Comparison of ENCODE assay signal across 8 cellular contexts in genomic region chr4:128287159-128287870, GRCh38. TPM values are rescaled to one million over a fixed set of nuclear protein-coding genes. Genes with fewer than 3 reads are reported as not detected.
A peak's percentile ranks its signal among the peaks of the same experiment; 100 is the strongest.
DNase-seq lines count a peak whose midpoint lies in the region; ATAC-seq, FAIRE-seq and TF ChIP-seq lines count a peak whose summit lies in the region.

A gene with protein sequence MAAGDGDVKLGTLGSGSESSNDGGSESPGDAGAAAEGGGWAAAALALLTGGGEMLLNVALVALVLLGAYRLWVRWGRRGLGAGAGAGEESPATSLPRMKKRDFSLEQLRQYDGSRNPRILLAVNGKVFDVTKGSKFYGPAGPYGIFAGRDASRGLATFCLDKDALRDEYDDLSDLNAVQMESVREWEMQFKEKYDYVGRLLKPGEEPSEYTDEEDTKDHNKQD (minus strand): TSS chr4:128287813. CDS start chr4:128287790, 23 bp downstream.

- ATAC-seq in HG02571 (IDR thresholded peaks at IDR 0.05; ENCODE audit: unreplicated experiment), result peak; percentile 12
- no peak for ATAC-seq in GM21367 (IDR thresholded peaks at IDR 0.05; ENCODE audit: unreplicated experiment)

- H3K4me2 ChIP-seq in OCI-LY3 (ENCODE audit: low read length), result peak within 1 kb of the TSS; percentile 98
- peak within 1 kb of the TSS; percentile 99 for H3K4me2 ChIP-seq in keratinocyte (ENCODE audit: control insufficient read depth, extremely low read depth, insufficient read depth, low read depth, low read length)

- dilution Hi-C loops in keratinocyte (cut with MboI; ENCODE audit: extremely low pct_ligation_motif_present, low sequenced_read_pairs), result no loop called here

- no peak for FAIRE-seq in keratinocyte (lab: Jason Lieb, UNC)

- H3K9me3 Mint-ChIP-seq in MCF 10A (ENCODE audit: unreplicated experiment), result peaks cover 7% of the 10 kb centered on the region

- no peaks in the 10 kb centered on the region for H3K9me1 ChIP-seq in keratinocyte (ENCODE audit: control insufficient read depth, extremely low read depth, insufficient read depth, low read length)

- peaks cover 62% of the 10 kb centered on the region for H3K79me2 ChIP-seq in OCI-LY3 (ENCODE audit: low read length)
- peaks cover 49% of the 10 kb centered on the region for H3K79me2 ChIP-seq in keratinocyte (ENCODE audit: control insufficient read depth, insufficient read depth, low read length)

- H3K4me1 ChIP-seq in OCI-LY3 (ENCODE audit: low read length), result peaks cover 15% of the 10 kb centered on the region
- H3K4me1 ChIP-seq in keratinocyte (ENCODE audit: control insufficient read depth, extremely low read depth, insufficient read depth, low read length), result peaks cover 23% of the 10 kb centered on the region

- peak within 1 kb of the TSS; percentile 91 for H3K9ac ChIP-seq in OCI-LY3 (ENCODE audit: low read length)
- peak within 1 kb of the TSS; percentile 97 for H3K9ac ChIP-seq in keratinocyte (ENCODE audit: control insufficient read depth, extremely low read depth, insufficient read depth, low read length)

- H3K27me3 Mint-ChIP-seq in MCF 10A (ENCODE audit: insufficient read depth, unreplicated experiment), result no peaks in the 10 kb centered on the region

- H3K36me3 ChIP-seq in OCI-LY3 (replicated peaks; ENCODE audit: low read depth, low read length), result peaks cover 20% of the 10 kb centered on the region
- no peaks in the 10 kb centered on the region for H3K36me3 ChIP-seq in keratinocyte (ENCODE audit: control insufficient read depth in 2 of 2, extremely low read depth in 1 of 2, insufficient read depth in 2 of 2, low read length in 2 of 2)

- TF ChIP-seq CTCF in OCI-LY3 (IDR thresholded peaks at IDR 0.05; ENCODE audit: low read depth, low read length) (no peak), MCF 10A (IDR thresholded peaks at IDR 0.05; ENCODE audit: unreplicated experiment) (no peak), keratinocyte (optimal IDR thresholded peaks at IDR 0.05 in 1 of 3, IDR thresholded peaks at IDR 0.05 in 1 of 3, conservative IDR thresholded peaks at IDR 0.05 in 1 of 3; ENCODE audit: extremely low read depth in 1 of 3, insufficient read depth in 2 of 3, low read length in 3 of 3) (no peak)

- H2AFZ ChIP-seq in OCI-LY3 (ENCODE audit: low read depth, low read length) (peak within 1 kb of the TSS; percentile 86), keratinocyte (ENCODE audit: control insufficient read depth, low read length) (peak within 1 kb of the TSS; percentile 88)

- H3K27ac ChIP-seq in OCI-LY3 (ENCODE audit: low read length) (peak within 1 kb of the TSS; percentile 82), keratinocyte (ENCODE audit: control insufficient read depth, insufficient read depth, low read length) (peak within 1 kb of the TSS; percentile 98)

- POLR2A ChIA-PET in MCF 10A (lab: Yijun Ruan, JAX), result interaction anchor here (0.6 to 6.0 kb wide), 26 partner anchors 10 to 1891 kb away, joined by 3 to 115 read pairs (median 6); no protein-coding TSS in a partner anchor

- DNase-seq in NCI-H748 (lab: John Stamatoyannopoulos, UW; ENCODE audit: unreplicated experiment) (peak; percentile 69), NCI-H748 treated with DMSO at 0.1 percent for 48 hours (lab: John Stamatoyannopoulos, UW) (no peak), MCF 10A (ENCODE audit: unreplicated experiment) (no peak), keratinocyte (ENCODE audit: low read depth, low spot score) (no peak)
- DNase-seq in stimulated activated CD4-positive, alpha-beta T cell treated with anti-CD3 and anti-CD28 coated beads, Interleukin-4, amount 100 ng/mL, for 1 hour, result peak; percentile 33

- BruUV-seq in MCF 10A (replicated peaks; lab: Mats Ljungman, UMichigan), result no TSS peak

- peak within 1 kb of the TSS; percentile 87 for H3K4me3 ChIP-seq in OCI-LY3 (ENCODE audit: low read length)
- H3K4me3 ChIP-seq in keratinocyte (ENCODE audit: control insufficient read depth in 2 of 3, extremely low read depth in 1 of 3, insufficient read depth in 2 of 3, low read depth in 1 of 3, low read length in 3 of 3), result peak within 1 kb of the TSS; percentile 93 to 99 (median 94)

- H3K27ac Mint-ChIP-seq in MCF 10A (ENCODE audit: low read depth, unreplicated experiment), result peak within 1 kb of the TSS; percentile 83

- intact Hi-C loops in MCF 10A (cut with micrococcal nuclease), result loop anchor here (1.0 to 10.0 kb wide), 7 partner anchors 47 to 525 kb away; partner anchors contain the start of gene LARP1B

- H3K36me3 Mint-ChIP-seq in MCF 10A (ENCODE audit: insufficient read depth, unreplicated experiment), result peaks cover 10% of the 10 kb centered on the region

- H3K4me1 Mint-ChIP-seq in MCF 10A (ENCODE audit: insufficient read depth, unreplicated experiment), result peaks cover 24% of the 10 kb centered on the region

- H3K4me3 Mint-ChIP-seq in MCF 10A (ENCODE audit: unreplicated experiment), result peak within 1 kb of the TSS; percentile 77

- H3K9me3 ChIP-seq in OCI-LY3 (ENCODE audit: insufficient read depth, low read length) (no peaks in the 10 kb centered on the region), keratinocyte (ENCODE audit: control insufficient read depth, low read depth, low read length) (no peaks in the 10 kb centered on the region)

- peaks cover 26% of the 10 kb centered on the region for H4K20me1 ChIP-seq in OCI-LY3 (ENCODE audit: insufficient read depth, low read length)
- no peaks in the 10 kb centered on the region for H4K20me1 ChIP-seq in keratinocyte (ENCODE audit: control insufficient read depth, extremely low read depth, insufficient read depth, low read length)

- CTCF ChIA-PET in MCF 10A (lab: Yijun Ruan, JAX), result interaction anchor here (0.6 to 2.2 kb wide), 5 partner anchors 95 to 287 kb away, joined by 3 to 7 read pairs (median 4); no protein-coding TSS in a partner anchor

- no peaks in the 10 kb centered on the region for H3K27me3 ChIP-seq in OCI-LY3 (ENCODE audit: low read depth, low read length)
- no peaks in the 10 kb centered on the region for H3K27me3 ChIP-seq in keratinocyte (ENCODE audit: control insufficient read depth, extremely low read depth, insufficient read depth, low read length)

RNA-seq across cellular contexts. Expression of the gene that starts here (rescaled TPM):
- total RNA-seq in MCF 10A (2022), result 54.3 and 68.5 TPM in 2 replicates
- polyA plus RNA-seq in keratinocyte, result 14.6 to 26.7 TPM (median 20.0 TPM) in 3 replicates
- polyA plus RNA-seq in keratinocyte (2011; ENCODE audit: low read depth), result 67.5 TPM
- polyA plus RNA-seq in keratinocyte (2011; cell fraction: cytosol; rRNA removed), result 13.3 and 27.2 TPM in 2 replicates
- 35.7 and 49.7 TPM in 2 replicates for polyA plus RNA-seq in keratinocyte (2011; cell fraction: nucleus; rRNA removed)
- 64.0 and 95.7 TPM in 2 replicates for polyA plus RNA-seq in keratinocyte (2012; ENCODE audit: low replicate concordance)
- polyA minus RNA-seq in keratinocyte, result 1.8 to 5.7 TPM (median 2.0 TPM) in 3 replicates
- polyA minus RNA-seq in keratinocyte (2011; cell fraction: cytosol; rRNA and poly(A)+ RNA removed), result 9.0 TPM
- polyA minus RNA-seq in keratinocyte (2011; cell fraction: nucleus; rRNA and poly(A)+ RNA removed), result 7.6 and 14.6 TPM in 2 replicates

Comparison
In these comparisons a context has a peak if more than half of its experiments do, and no peak if none do; other contexts are left out.
1. DNase-seq: peak in NCI-H748 (single experiment) and stimulated activated CD4-positive, alpha-beta T cell treated with anti-CD3 and anti-CD28 coated beads, Interleukin-4, amount 100 ng/mL, for 1 hour (single experiment); none in NCI-H748 treated with DMSO at 0.1 percent for 48 hours (single experiment), MCF 10A (single experiment) and keratinocyte (single experiment).